Comparison of ENCODE assay signal across 15 cellular contexts in genomic region chr2:178870703-178871102, GRCh38.
DNase-seq lines count a peak whose midpoint lies in the region; ATAC-seq and TF ChIP-seq lines count a peak whose summit lies in the region.
"Had no signal": no experiment of that assay in that cellular context is flagged by ENCODE, and none has a peak within 500 bp of the region (broad histone marks: within the 10 kb centered on the region; RNA-seq: fewer than 3 reads in every experiment).

No MANE protein-coding gene starts in this region.

- BruUV-seq in PC-9 (replicated peaks; lab: Mats Ljungman, UMichigan), result no TSS peak

- no peaks in the 10 kb centered on the region for H3K9me2 ChIP-seq in PC-9 (ENCODE audit: insufficient read depth)

- H3K27me3 Mint-ChIP-seq in activated CD8-positive, alpha-beta T cell treated with anti-CD3 and anti-CD28 coated beads, Interleukin-2, amount 10 ng/mL, durations not matched to agents 7 days and 5 days (ENCODE audit: low read depth), result no peaks in the 10 kb centered on the region
- no peaks in the 10 kb centered on the region for H3K27me3 Mint-ChIP-seq in activated CD8-positive, alpha-beta T cell treated with anti-CD3 and anti-CD28 coated beads for 36 hours
- H3K27me3 Mint-ChIP-seq: memory B cell had no signal

- no peak overlapping the region for H3K4me3 Mint-ChIP-seq in activated CD8-positive, alpha-beta T cell treated with anti-CD3 and anti-CD28 coated beads, Interleukin-2, amount 10 ng/mL, durations not matched to agents 7 days and 5 days
- no peak overlapping the region for H3K4me3 Mint-ChIP-seq in activated CD8-positive, alpha-beta T cell treated with anti-CD3 and anti-CD28 coated beads for 36 hours
- H3K4me3 Mint-ChIP-seq in stimulated activated effector memory CD8-positive, alpha-beta T cell treated with anti-CD3 and anti-CD28 coated beads, Interleukin-12 subunit alpha, Interleukin-12 subunit beta, amount 100 ng/mL, for 72 hours, result no peak overlapping the region
- H3K4me3 Mint-ChIP-seq: memory B cell had no signal

- CTCF ChIA-PET in activated CD8-positive, alpha-beta T cell treated with anti-CD3 and anti-CD28 coated beads, Interleukin-2, amount 10 ng/mL, durations not matched to agents 7 days and 5 days (lab: Charles Lee), result no interaction called here
- CTCF ChIA-PET in activated CD8-positive, alpha-beta T cell treated with anti-CD3 and anti-CD28 coated beads for 36 hours (lab: Charles Lee), result no interaction called here
- CTCF ChIA-PET in PC-9 (lab: Charles Lee), result no interaction called here

- POLR2A ChIA-PET in activated CD8-positive, alpha-beta T cell treated with anti-CD3 and anti-CD28 coated beads, Interleukin-2, amount 10 ng/mL, durations not matched to agents 7 days and 5 days (lab: Charles Lee), result no interaction called here
- POLR2A ChIA-PET in activated CD8-positive, alpha-beta T cell treated with anti-CD3 and anti-CD28 coated beads for 36 hours (lab: Charles Lee), result no interaction called here
- POLR2A ChIA-PET in PC-9 (lab: Charles Lee; ENCODE audit: unreplicated experiment), result interaction anchor here (0.6 kb wide), 1 partner anchor 17 kb away, joined by 5 read pairs; no protein-coding TSS in a partner anchor

- H3K36me3 ChIP-seq in PC-9 (ENCODE audit: low read depth), result no peaks in the 10 kb centered on the region; the same call in 1 of the 2 replicates
- H3K36me3 ChIP-seq: adrenal gland had no signal

- peaks cover 21% of the 10 kb centered on the region for H3F3A ChIP-seq in PC-9 (ENCODE audit: insufficient read depth, low read depth)

- H3K27ac ChIP-seq in PC-9, result peak overlapping the region; percentile 45
- H3K27ac ChIP-seq: adrenal gland had no signal

- H3K36me3 Mint-ChIP-seq in activated CD8-positive, alpha-beta T cell treated with anti-CD3 and anti-CD28 coated beads, Interleukin-2, amount 10 ng/mL, durations not matched to agents 7 days and 5 days (ENCODE audit: low read depth), result peaks cover 9% of the 10 kb centered on the region
- peaks cover 3% of the 10 kb centered on the region for H3K36me3 Mint-ChIP-seq in activated CD8-positive, alpha-beta T cell treated with anti-CD3 and anti-CD28 coated beads for 36 hours (ENCODE audit: low read depth)
- H3K36me3 Mint-ChIP-seq in stimulated activated effector memory CD8-positive, alpha-beta T cell treated with anti-CD3 and anti-CD28 coated beads, Interleukin-12 subunit alpha, Interleukin-12 subunit beta, amount 100 ng/mL, for 72 hours, result no peaks in the 10 kb centered on the region

- no peaks in the 10 kb centered on the region for H4K20me1 ChIP-seq in PC-9 (ENCODE audit: insufficient read depth)

- 0 out of 2 replicates have a peak overlapping the region, but pooled peaks have one; percentile 4 for H2AFZ ChIP-seq in PC-9

- H3K4me1 ChIP-seq in PC-9 (replicated peaks; ENCODE audit: insufficient read depth), result peaks cover 45% of the 10 kb centered on the region
- H3K4me1 ChIP-seq: adrenal gland had no signal

- H3K9me3 Mint-ChIP-seq in activated CD8-positive, alpha-beta T cell treated with anti-CD3 and anti-CD28 coated beads, Interleukin-2, amount 10 ng/mL, durations not matched to agents 7 days and 5 days (ENCODE audit: insufficient read depth), result no peaks in the 10 kb centered on the region
- H3K9me3 Mint-ChIP-seq in activated CD8-positive, alpha-beta T cell treated with anti-CD3 and anti-CD28 coated beads for 36 hours, result no peaks in the 10 kb centered on the region
- no peaks in the 10 kb centered on the region for H3K9me3 Mint-ChIP-seq in stimulated activated effector memory CD8-positive, alpha-beta T cell treated with anti-CD3 and anti-CD28 coated beads, Interleukin-12 subunit alpha, Interleukin-12 subunit beta, amount 100 ng/mL, for 72 hours
- H3K9me3 Mint-ChIP-seq: memory B cell had no signal

- intact Hi-C loops in activated CD8-positive, alpha-beta T cell treated with anti-CD3 and anti-CD28 coated beads for 36 hours (cut with micrococcal nuclease), result no loop called here
- intact Hi-C loops in PC-9 (cut with micrococcal nuclease; ENCODE audit: unreplicated experiment), result loop anchor here (2.0 kb wide), 1 partner anchor 42 kb away; no protein-coding TSS in a partner anchor

- peaks cover 18% of the 10 kb centered on the region for H3K9me3 ChIP-seq in PC-9 (ENCODE audit: insufficient read depth, low read depth)
- H3K9me3 ChIP-seq: adrenal gland had no signal

- peak overlapping the region; percentile 58 for H3K4me2 ChIP-seq in PC-9

- H3K79me2 ChIP-seq in PC-9 (ENCODE audit: low read depth), result no peaks in the 10 kb centered on the region

- peak overlapping the region; percentile 64 for H3K27ac Mint-ChIP-seq in activated CD8-positive, alpha-beta T cell treated with anti-CD3 and anti-CD28 coated beads, Interleukin-2, amount 10 ng/mL, durations not matched to agents 7 days and 5 days
- H3K27ac Mint-ChIP-seq in activated CD8-positive, alpha-beta T cell treated with anti-CD3 and anti-CD28 coated beads for 36 hours, result no peak overlapping the region
- H3K27ac Mint-ChIP-seq in stimulated activated effector memory CD8-positive, alpha-beta T cell treated with anti-CD3 and anti-CD28 coated beads, Interleukin-12 subunit alpha, Interleukin-12 subunit beta, amount 100 ng/mL, for 72 hours, result no peak overlapping the region
- H3K27ac Mint-ChIP-seq: memory B cell had no signal

- peak; percentile 37 for ATAC-seq in activated CD8-positive, alpha-beta T cell treated with anti-CD3 and anti-CD28 coated beads, Interleukin-2, amount 10 ng/mL, durations not matched to agents 7 days and 5 days
- ATAC-seq in activated CD8-positive, alpha-beta T cell treated with anti-CD3 and anti-CD28 coated beads for 36 hours, result no peak
- ATAC-seq in stimulated activated effector memory CD8-positive, alpha-beta T cell treated with anti-CD3 and anti-CD28 coated beads, Interleukin-12 subunit alpha, Interleukin-12 subunit beta, amount 100 ng/mL, for 72 hours, result peak; percentile 46
- ATAC-seq in GM19328 (IDR thresholded peaks at IDR 0.05; ENCODE audit: unreplicated experiment) (no peak), GM21619 (IDR thresholded peaks at IDR 0.05; ENCODE audit: unreplicated experiment) (no peak), GM18502 (IDR thresholded peaks at IDR 0.05; ENCODE audit: poor library complexity, unreplicated experiment) (no peak)

- H3K4me3 ChIP-seq in PC-9, result no peak overlapping the region
- no peak overlapping the region for H3K4me3 ChIP-seq in fibroblast of pulmonary artery (replicated peaks; ENCODE audit: low read depth, low read length)
- H3K4me3 ChIP-seq: adrenal gland had no signal

- DNase-seq in activated CD8-positive, alpha-beta T cell treated with anti-CD3 and anti-CD28 coated beads, Interleukin-2, amount 10 ng/mL, durations not matched to agents 7 days and 5 days, result no peak
- DNase-seq in activated CD8-positive, alpha-beta T cell treated with anti-CD3 and anti-CD28 coated beads for 36 hours, result no peak
- peak; percentile 69 to 95 for DNase-seq in PC-9
- DNase-seq in fibroblast of pulmonary artery (ENCODE audit: low read depth), result peak; percentile 53
- no peak for DNase-seq in stimulated activated effector memory CD8-positive, alpha-beta T cell treated with anti-CD3 and anti-CD28 coated beads, Interleukin-12 subunit alpha, Interleukin-12 subunit beta, amount 100 ng/mL, for 72 hours (ENCODE audit: low spot score in 2 of 2)
- DNase-seq: DND-41; effector memory CD4-positive, alpha-beta T cell; NCI-H2081 treated with DMSO at 0.1 percent for 48 hours; NK-92 treated with Interleukin-12 subunit alpha and Interleukin-12 subunit beta, amount 100 ng/mL, for 24 hours; occipital lobe had no signal

- H3K4me1 Mint-ChIP-seq in activated CD8-positive, alpha-beta T cell treated with anti-CD3 and anti-CD28 coated beads, Interleukin-2, amount 10 ng/mL, durations not matched to agents 7 days and 5 days (ENCODE audit: low read depth), result peaks cover 25% of the 10 kb centered on the region
- H3K4me1 Mint-ChIP-seq in activated CD8-positive, alpha-beta T cell treated with anti-CD3 and anti-CD28 coated beads for 36 hours (ENCODE audit: low read depth), result peaks cover 16% of the 10 kb centered on the region
- H3K4me1 Mint-ChIP-seq in stimulated activated effector memory CD8-positive, alpha-beta T cell treated with anti-CD3 and anti-CD28 coated beads, Interleukin-12 subunit alpha, Interleukin-12 subunit beta, amount 100 ng/mL, for 72 hours, result no peaks in the 10 kb centered on the region
- H3K4me1 Mint-ChIP-seq: memory B cell had no signal

- no peak for TF ChIP-seq CTCF in activated CD8-positive, alpha-beta T cell treated with anti-CD3 and anti-CD28 coated beads for 36 hours (IDR thresholded peaks at IDR 0.05)
- TF ChIP-seq CTCF in PC-9 (conservative IDR thresholded peaks at IDR 0.05) (no peak), fibroblast of pulmonary artery (IDR thresholded peaks at IDR 0.05; ENCODE audit: low read length, missing control alignments) (no peak)

- H3K27me3 ChIP-seq in PC-9 (ENCODE audit: insufficient read depth, low read depth), result no peaks in the 10 kb centered on the region
- H3K27me3 ChIP-seq: adrenal gland had no signal

Comparison
In these comparisons a context has a peak if more than half of its experiments do, and no peak if none do; other contexts are left out.
1. ATAC-seq: peak in activated CD8-positive, alpha-beta T cell treated with anti-CD3 and anti-CD28 coated beads, Interleukin-2, amount 10 ng/mL, durations not matched to agents 7 days and 5 days (single experiment) and stimulated activated effector memory CD8-positive, alpha-beta T cell treated with anti-CD3 and anti-CD28 coated beads, Interleukin-12 subunit alpha, Interleukin-12 subunit beta, amount 100 ng/mL, for 72 hours (single experiment); none in activated CD8-positive, alpha-beta T cell treated with anti-CD3 and anti-CD28 coated beads for 36 hours (single experiment), GM19328 (single experiment), GM21619 (single experiment) and GM18502 (single experiment).
2. DNase-seq: peak in PC-9 (2 of 2) and fibroblast of pulmonary artery (single experiment); none in activated CD8-positive, alpha-beta T cell treated with anti-CD3 and anti-CD28 coated beads, Interleukin-2, amount 10 ng/mL, durations not matched to agents 7 days and 5 days (single experiment), activated CD8-positive, alpha-beta T cell treated with anti-CD3 and anti-CD28 coated beads for 36 hours (single experiment) and stimulated activated effector memory CD8-positive, alpha-beta T cell treated with anti-CD3 and anti-CD28 coated beads, Interleukin-12 subunit alpha, Interleukin-12 subunit beta, amount 100 ng/mL, for 72 hours (0 of 2).